8 cellular contexts compared by ENCODE assay signal in the genomic region with DNA sequence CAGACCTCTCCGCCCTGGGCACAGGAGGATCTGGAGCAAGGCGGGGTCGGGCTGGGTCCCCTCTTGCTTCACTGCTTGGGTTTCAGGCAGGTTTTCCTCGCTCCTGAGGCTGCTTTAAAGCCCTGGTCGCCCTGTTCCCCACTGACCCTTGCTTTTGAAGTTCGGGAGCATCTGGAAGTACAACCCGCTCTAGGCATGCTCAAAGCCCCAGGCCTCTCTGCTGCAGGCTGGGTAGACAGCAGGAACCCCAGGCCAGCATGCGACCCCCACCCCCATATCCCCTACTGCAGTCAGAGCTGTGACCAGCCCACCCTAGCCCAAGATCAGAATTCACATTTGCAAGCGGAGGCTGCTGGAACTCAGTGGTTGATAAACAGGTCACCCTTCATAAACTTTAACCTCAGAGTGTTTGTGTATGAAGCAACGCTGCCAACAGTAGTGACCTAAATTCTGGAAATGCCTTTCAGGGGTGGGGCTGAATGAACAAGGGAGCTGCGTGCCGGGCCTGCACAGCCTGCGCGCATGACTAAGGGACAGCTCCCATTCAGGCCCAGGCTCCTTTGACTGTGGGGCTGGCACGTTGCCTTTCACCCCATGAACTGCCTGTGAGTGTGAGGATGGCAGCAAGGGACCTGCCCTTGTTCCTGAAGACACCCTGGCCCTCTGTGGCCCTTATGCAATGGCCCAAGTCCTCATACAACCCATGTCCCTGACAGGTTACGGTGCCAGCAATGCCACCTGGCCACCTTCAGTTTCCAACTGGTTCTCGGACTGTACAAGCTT. TPM values are rescaled to one million over a fixed set of nuclear protein-coding genes. Genes with fewer than 3 reads are reported as not detected.
DNase-seq lines count a peak whose midpoint lies in the region; FAIRE-seq and TF ChIP-seq lines count a peak whose summit lies in the region.

No MANE protein-coding gene starts in this region.

- no peak overlapping the region for H3K4me2 ChIP-seq in neuronal stem cell (ENCODE audit: insufficient read depth, low read length, poor library complexity, severe bottlenecking)

- H3K18ac ChIP-seq in neuronal stem cell (ENCODE audit: low read length): peak overlapping the region; percentile 97

- H2AK5ac ChIP-seq in neuronal stem cell (ENCODE audit: low read depth, low read length): peak overlapping the region; percentile 73

- H2BK120ac ChIP-seq in neuronal stem cell (ENCODE audit: low read depth, low read length): peak overlapping the region; percentile 52

- peak overlapping the region; percentile 30 for H3K4ac ChIP-seq in neuronal stem cell (ENCODE audit: low read length)

- DNase-seq in BJ (ENCODE audit: low read depth): peak; percentile 85
- peak; percentile 94 for DNase-seq in RCC 7860 (ENCODE audit: low spot score)
- peak; percentile 77 for DNase-seq in fibroblast of peridontal ligament (ENCODE audit: extremely low read depth)
- no peak for DNase-seq in neuronal stem cell (ENCODE audit: low spot score)
- no peak for DNase-seq in AML-193 (lab: John Stamatoyannopoulos, UW)
- DNase-seq in NCI-H128 (lab: John Stamatoyannopoulos, UW; ENCODE audit: unreplicated experiment): no peak
- no peak for DNase-seq in hippocampal formation (lab: John Stamatoyannopoulos, UW)
- no peak for DNase-seq in NCI-H510A treated with DMSO at 0.1 percent for 48 hours (lab: John Stamatoyannopoulos, UW)

- H3K4me3 ChIP-seq in BJ (ENCODE audit: low read depth, low read length) (no peak overlapping the region), neuronal stem cell (ENCODE audit: low read length in 2 of 2) (no peak overlapping the region)

- peak; percentile 83 for FAIRE-seq in RCC 7860 (lab: Jason Lieb, UNC)

- peak overlapping the region; percentile 81 for H2AFZ ChIP-seq in neuronal stem cell (ENCODE audit: low read length)

- H3K79me1 ChIP-seq in neuronal stem cell (ENCODE audit: low read depth, low read length): no peaks in the 10 kb centered on the region

- peak overlapping the region; percentile 65 for H3K9ac ChIP-seq in neuronal stem cell (ENCODE audit: low read depth, low read length, poor library complexity)

- peak overlapping the region; percentile 49 for H3K14ac ChIP-seq in neuronal stem cell (ENCODE audit: low read length)

- H3K27me3 ChIP-seq in BJ (ENCODE audit: control insufficient read depth, insufficient read depth, low read length): no peaks in the 10 kb centered on the region
- H3K27me3 ChIP-seq in neuronal stem cell (ENCODE audit: control insufficient read depth in 3 of 3, insufficient read depth in 3 of 3, low read depth in 1 of 3, low read length in 3 of 3): no peaks in the 10 kb centered on the region

- H3K36me3 ChIP-seq in BJ (ENCODE audit: control insufficient read depth, insufficient read depth, low read length): no peaks in the 10 kb centered on the region
- H3K36me3 ChIP-seq in neuronal stem cell (replicated peaks in 1 of 2; ENCODE audit: control insufficient read depth in 2 of 2, insufficient read depth in 2 of 2, low read length in 2 of 2): no peaks in the 10 kb centered on the region

- H4K8ac ChIP-seq in neuronal stem cell (ENCODE audit: low read depth, low read length): peak overlapping the region; percentile 70

- no peak for TF ChIP-seq CTCF in BJ (IDR thresholded peaks at IDR 0.05; ENCODE audit: insufficient read depth, low read depth, low read length)

- peaks cover 18 to 25% of the 10 kb centered on the region in 2 donors for H3K4me1 ChIP-seq in neuronal stem cell (ENCODE audit: control insufficient read depth in 2 of 2, insufficient read depth in 1 of 2, low read depth in 1 of 2, low read length in 2 of 2)

- CTCF ChIA-PET in BJ (lab: Yijun Ruan, JAX): no interaction called here

- peak overlapping the region; percentile 96 for H2BK15ac ChIP-seq in neuronal stem cell (ENCODE audit: low read length)

- peak overlapping the region; percentile 86 for H3K27ac ChIP-seq in neuronal stem cell (replicated peaks; ENCODE audit: low read length)

- no CpG with 5 or more reads among the region's 17 CpGs for WGBS in neuronal stem cell (ENCODE audit: extremely low coverage in 2 of 2, insufficient read length in 2 of 2, insufficient replicate concordance in 1 of 2), 2 donors

- H4K91ac ChIP-seq in neuronal stem cell (ENCODE audit: low read depth, low read length, poor library complexity): peak overlapping the region; percentile 73

- H2BK12ac ChIP-seq in neuronal stem cell (ENCODE audit: low read length): peak overlapping the region; percentile 67

- no peaks in the 10 kb centered on the region for H3K9me3 ChIP-seq in neuronal stem cell (replicated peaks in 1 of 2; ENCODE audit: control insufficient read depth in 2 of 2, insufficient read depth in 1 of 2, low read depth in 1 of 2, low read length in 2 of 2)

- peak overlapping the region; percentile 97 for H2BK5ac ChIP-seq in neuronal stem cell (ENCODE audit: low read length)

- POLR2A ChIA-PET in BJ (lab: Charles Lee): no interaction called here

- peak overlapping the region; percentile 47 for H3K23ac ChIP-seq in neuronal stem cell (ENCODE audit: low read depth, low read length, poor library complexity)

RNA-seq across cellular contexts. Expression of a gene that starts 52.5 kb away (rescaled TPM):
- 1.2 TPM in 2 replicates for polyA plus RNA-seq in BJ (2011; rRNA removed)
- polyA minus RNA-seq in BJ (2011; rRNA and poly(A)+ RNA removed): 0.62 TPM in 2 replicates
- polyA plus RNA-seq in neuronal stem cell (2013, experiment 1 of 2): 4.1 TPM
- polyA plus RNA-seq in neuronal stem cell (2013, experiment 2 of 2): 4.0 TPM

Comparison
In these comparisons a context has a peak if more than half of its experiments do, and no peak if none do; other contexts are left out.
1. DNase-seq: peak in BJ (single experiment), RCC 7860 (single experiment) and fibroblast of peridontal ligament (single experiment); none in neuronal stem cell (single experiment), AML-193 (0 of 2), NCI-H128 (single experiment), hippocampal formation (0 of 2) and NCI-H510A treated with DMSO at 0.1 percent for 48 hours (single experiment).